In genomic region chr5:60688980-60689379, GRCh38 we compare ENCODE assay signal across 16 cellular contexts. TPM values are rescaled to one million over a fixed set of nuclear protein-coding genes. Genes with fewer than 3 reads are reported as not detected.
"Had no signal": no experiment of that assay in that cellular context is flagged by ENCODE, and none has a peak within 500 bp of the region (broad histone marks: within the 10 kb centered on the region; RNA-seq: fewer than 3 reads in every experiment).

No MANE protein-coding gene starts in this region.

- H3K36me3 Mint-ChIP-seq: activated naive CD4-positive, alpha-beta T cell treated with anti-CD3 and anti-CD28 coated beads, Interleukin-2, amount 50 U/mL, for 24 hours; natural killer cell had no signal

- H3K9me3 ChIP-seq: body of pancreas, left ventricle myocardium inferior, testis, uterus had no signal

- H3K27me3 ChIP-seq: body of pancreas, testis, uterus had no signal

- H3K4me1 ChIP-seq: body of pancreas, left ventricle myocardium inferior, testis, uterus had no signal

- H3K27me3 Mint-ChIP-seq: activated CD4-positive, alpha-beta memory T cell treated with anti-CD3 and anti-CD28 coated beads, Interleukin-2, amount 10 ng/mL, durations not matched to agents 7 days and 5 days; activated CD4-positive, alpha-beta T cell treated with anti-CD3 and anti-CD28 coated beads, Interleukin-2, amount 10 ng/mL, durations not matched to agents 24 days and 14 days; activated naive CD4-positive, alpha-beta T cell treated with anti-CD3 and anti-CD28 coated beads, Interleukin-2, amount 50 U/mL, for 24 hours had no signal

- H3K36me3 ChIP-seq: left ventricle myocardium inferior, uterus had no signal

- H3K4me1 Mint-ChIP-seq: activated naive CD4-positive, alpha-beta T cell treated with anti-CD3 and anti-CD28 coated beads, Interleukin-2, amount 50 U/mL, for 24 hours; natural killer cell had no signal

- DNase-seq: activated CD4-positive, alpha-beta memory T cell treated with anti-CD3 and anti-CD28 coated beads, Interleukin-2, amount 10 ng/mL, durations not matched to agents 7 days and 5 days; activated effector memory CD4-positive, alpha-beta T cell treated with anti-CD3 and anti-CD28 coated beads, Interleukin-2, amount 50 U/mL, for 16 hours; anterior cingulate cortex; body of pancreas; glutamatergic neuron; hippocampal formation; left ventricle myocardium inferior; natural killer cell; stimulated activated CD4-positive, alpha-beta T cell treated with anti-CD3 and anti-CD28 coated beads, Interleukin-2, amount 100 ng/mL, for 48 hours; stimulated activated naive CD4-positive, alpha-beta T cell; testis; uterus had no signal

- H3K27ac Mint-ChIP-seq: activated CD4-positive, alpha-beta memory T cell treated with anti-CD3 and anti-CD28 coated beads, Interleukin-2, amount 10 ng/mL, durations not matched to agents 7 days and 5 days; activated CD4-positive, alpha-beta T cell treated with anti-CD3 and anti-CD28 coated beads, Interleukin-2, amount 10 ng/mL, durations not matched to agents 24 days and 14 days; activated naive CD4-positive, alpha-beta T cell treated with anti-CD3 and anti-CD28 coated beads, Interleukin-2, amount 50 U/mL, for 24 hours; mesothelial cell of epicardium; natural killer cell had no signal

- H3K4me3 ChIP-seq: body of pancreas, left ventricle myocardium inferior, testis, uterus had no signal

- H3K4me3 Mint-ChIP-seq: activated CD4-positive, alpha-beta memory T cell treated with anti-CD3 and anti-CD28 coated beads, Interleukin-2, amount 10 ng/mL, durations not matched to agents 7 days and 5 days; activated CD4-positive, alpha-beta T cell treated with anti-CD3 and anti-CD28 coated beads, Interleukin-2, amount 10 ng/mL, durations not matched to agents 24 days and 14 days; activated naive CD4-positive, alpha-beta T cell treated with anti-CD3 and anti-CD28 coated beads, Interleukin-2, amount 50 U/mL, for 24 hours; mesothelial cell of epicardium; natural killer cell had no signal

- H3K27ac ChIP-seq: body of pancreas, left ventricle myocardium inferior, testis, uterus had no signal

- H3K9me3 Mint-ChIP-seq: activated CD4-positive, alpha-beta memory T cell treated with anti-CD3 and anti-CD28 coated beads, Interleukin-2, amount 10 ng/mL, durations not matched to agents 7 days and 5 days; activated naive CD4-positive, alpha-beta T cell treated with anti-CD3 and anti-CD28 coated beads, Interleukin-2, amount 50 U/mL, for 24 hours; natural killer cell had no signal

- ATAC-seq: body of pancreas had no signal

RNA-seq across cellular contexts. Expression of gene DEPDC1B, which starts 11.0 kb away (rescaled TPM):
- total RNA-seq: cardiac septum had no signal
